In the genomic region with DNA sequence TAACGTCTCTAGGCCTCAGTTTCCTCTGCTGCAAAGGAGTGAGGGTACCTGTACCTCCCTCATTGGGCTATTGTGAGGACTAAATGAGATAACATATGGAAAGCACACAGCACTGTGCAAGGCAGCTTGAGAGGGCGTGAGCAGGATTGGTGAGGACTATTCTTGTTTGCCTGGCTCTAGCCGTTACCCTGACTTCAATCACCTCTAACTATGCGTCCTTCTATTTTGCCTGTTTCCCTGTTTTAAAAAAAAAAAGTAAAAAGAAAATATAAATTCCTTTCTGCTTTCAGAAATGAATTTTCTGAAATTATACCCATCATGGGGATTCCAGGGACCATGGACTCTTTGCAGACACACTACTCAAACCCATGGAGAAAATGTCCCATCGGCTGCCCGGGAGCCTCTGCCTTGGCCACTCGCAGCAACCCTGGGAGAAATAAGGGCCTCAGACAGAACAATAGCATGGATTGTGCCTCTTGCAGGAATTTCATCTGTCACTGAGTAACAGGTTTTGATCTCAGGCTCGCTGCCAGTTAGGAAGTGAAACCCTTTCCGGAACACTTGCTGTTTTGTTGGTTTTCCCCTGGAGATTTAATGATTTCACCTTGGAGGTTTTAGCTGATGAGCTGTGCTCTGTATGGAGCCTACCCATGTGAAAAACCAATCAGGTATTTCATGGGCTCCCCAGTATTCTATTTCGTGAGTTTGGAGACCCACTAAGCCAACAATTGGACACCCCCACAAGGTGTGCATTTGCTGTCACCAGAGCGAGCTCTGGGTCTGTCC, we compare ENCODE assay signal across 11 cellular contexts. TPM values are rescaled to one million over a fixed set of nuclear protein-coding genes. Genes with fewer than 3 reads are reported as not detected.
A peak's percentile ranks its signal among the peaks of the same experiment; 100 is the strongest.
DNase-seq lines count a peak whose midpoint lies in the region; ATAC-seq lines count a peak whose summit lies in the region.
"Had no signal": no experiment of that assay in that cellular context is flagged by ENCODE, and none has a peak within 500 bp of the region (broad histone marks: within the 10 kb centered on the region; RNA-seq: fewer than 3 reads in every experiment).

No MANE protein-coding gene starts in this region.

- H3K27ac ChIP-seq in temporal lobe (ENCODE audit: low read depth, low read length), result peak overlapping the region; percentile 15
- H3K27ac ChIP-seq: 22Rv1, neutrophil, PC-9 had no signal

- DNase-seq in DMS 273 (lab: John Stamatoyannopoulos, UW; ENCODE audit: unreplicated experiment), result peak; percentile 30
- DNase-seq in DMS 273 treated with DMSO at 0.1 percent for 48 hours (lab: John Stamatoyannopoulos, UW), result no peak
- peak; percentile 47 for DNase-seq in SHP77 treated with DMSO at 0.1 percent for 48 hours (lab: John Stamatoyannopoulos, UW)
- DNase-seq in kidney glomerular epithelial cell (lab: John Stamatoyannopoulos, UW), result peak; percentile 25

- ATAC-seq in HG02973 (IDR thresholded peaks at IDR 0.05; ENCODE audit: unreplicated experiment) (no peak), GM21825 (IDR thresholded peaks at IDR 0.05; ENCODE audit: unreplicated experiment) (no peak), HG02588 (IDR thresholded peaks at IDR 0.05; ENCODE audit: unreplicated experiment) (no peak)

RNA-seq across cellular contexts. Expression of a gene that starts 55.6 kb away (rescaled TPM):
- 1.2 TPM for total RNA-seq in temporal lobe
